Comparison of ENCODE assay signal across 8 cellular contexts in the genomic region with DNA sequence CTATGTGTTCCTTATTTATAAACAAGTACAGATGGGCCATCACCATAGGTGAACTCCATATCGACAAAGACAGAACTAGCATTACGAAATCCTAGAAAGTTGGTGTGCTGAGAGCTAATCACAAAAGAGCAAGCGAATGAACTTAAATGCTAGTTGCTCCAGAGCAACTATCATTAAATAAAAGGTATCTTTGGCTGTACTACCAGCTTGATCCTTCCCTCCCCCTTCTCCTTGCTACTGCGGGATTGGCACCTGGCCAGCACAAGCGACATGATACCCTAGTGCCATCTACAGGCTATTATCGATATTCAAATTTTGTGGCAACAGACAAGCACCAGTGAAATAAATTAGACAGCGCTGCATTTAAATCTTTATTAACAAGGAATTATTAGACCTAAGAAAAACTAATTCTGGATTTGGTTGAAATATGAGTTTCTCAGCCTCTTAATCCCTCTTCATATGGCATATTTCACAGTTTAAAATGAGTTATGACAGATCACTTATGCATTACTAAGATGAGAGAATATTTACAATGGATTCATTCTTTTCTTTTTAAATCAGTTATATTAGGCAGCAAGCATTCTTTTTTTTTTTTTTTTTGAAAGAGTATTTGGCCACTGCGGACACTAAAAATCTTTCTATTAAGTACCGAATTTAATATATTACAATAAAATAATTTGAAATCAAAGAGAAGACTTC. TPM values are rescaled to one million over a fixed set of nuclear protein-coding genes. Genes with fewer than 3 reads are reported as not detected.
DNase-seq lines count a peak whose midpoint lies in the region; ATAC-seq and TF ChIP-seq lines count a peak whose summit lies in the region.

No MANE protein-coding gene starts in this region.

- no peaks in the 10 kb centered on the region for H3K27me3 ChIP-seq in CD8-positive, alpha-beta T cell (ENCODE audit: insufficient read depth, low read length)
- no peaks in the 10 kb centered on the region for H3K27me3 ChIP-seq in OCI-LY1 (ENCODE audit: insufficient read depth, low read length)
- H3K27me3 ChIP-seq in aorta (ENCODE audit: control insufficient read depth in 1 of 2, insufficient read depth in 2 of 2, low read length in 1 of 2): no peaks in the 10 kb centered on the region

- peak in 4 of 7 experiments; percentile 25 to 58 (median 46) for DNase-seq in CD8-positive, alpha-beta T cell
- DNase-seq in HuH-7.5 (ENCODE audit: low spot score): peak; percentile 43
- peak; percentile 4 for DNase-seq in activated T-helper 9 cell treated with anti-CD3 and anti-CD28 coated beads, Interleukin-2, amount 50 U/mL, for 16 hours (ENCODE audit: low read depth)
- DNase-seq in germinal center (ENCODE audit: low spot score): peak; percentile 11
- DNase-seq in osteocyte (ENCODE audit: extremely low spot score, unreplicated experiment): no peak
- peak; percentile 70 to 90 for DNase-seq in aorta

- no peaks in the 10 kb centered on the region for H3K9me2 ChIP-seq in OCI-LY1 (ENCODE audit: low read depth, low read length)

- H3K27me3 Mint-ChIP-seq in CD8-positive, alpha-beta T cell (ENCODE audit: low read depth): peaks cover 10% of the 10 kb centered on the region
- H3K27me3 Mint-ChIP-seq in osteocyte (ENCODE audit: unreplicated experiment): no peaks in the 10 kb centered on the region

- H3K4me3 ChIP-seq in CD8-positive, alpha-beta T cell (ENCODE audit: low read depth, low read length): no peak overlapping the region
- H3K4me3 ChIP-seq in OCI-LY1 (ENCODE audit: low read depth, low read length, poor library complexity, severe bottlenecking): no peak overlapping the region
- H3K4me3 ChIP-seq in aorta (ENCODE audit: low read length in 2 of 2): no peak overlapping the region

- intact Hi-C loops in CD8-positive, alpha-beta T cell (cut with DNase I, micrococcal nuclease): no loop called here
- intact Hi-C loops in aorta (cut with DNase I): loop anchor here in 1 of 2 donors (10.0 kb wide), 1 partner anchor 1569 kb away; no protein-coding TSS in a partner anchor

- H3K36me3 Mint-ChIP-seq in CD8-positive, alpha-beta T cell: no peaks in the 10 kb centered on the region
- peaks cover 14% of the 10 kb centered on the region for H3K36me3 Mint-ChIP-seq in osteocyte (ENCODE audit: unreplicated experiment)

- H4K20me1 ChIP-seq in OCI-LY1 (ENCODE audit: insufficient read depth, low read length): no peaks in the 10 kb centered on the region

- ATAC-seq in CD8-positive, alpha-beta T cell: peak; percentile 48
- peak; percentile 76 for ATAC-seq in GM19467 (IDR thresholded peaks at IDR 0.05; ENCODE audit: unreplicated experiment)
- ATAC-seq in aorta (ENCODE audit: low FRiP score): peak; percentile 81

- H3K4me1 ChIP-seq in CD8-positive, alpha-beta T cell (ENCODE audit: insufficient read depth, low read length): peaks cover 7% of the 10 kb centered on the region
- H3K4me1 ChIP-seq in OCI-LY1 (ENCODE audit: insufficient read depth, low read length, severe bottlenecking): peaks cover 45% of the 10 kb centered on the region
- peaks cover 0 to 3% of the 10 kb centered on the region in 2 donors for H3K4me1 ChIP-seq in aorta (ENCODE audit: control insufficient read depth in 1 of 2, insufficient read depth in 2 of 2, low read length in 2 of 2)

- H3K79me2 ChIP-seq in OCI-LY1 (ENCODE audit: insufficient read depth, low read length): no peaks in the 10 kb centered on the region

- no peaks in the 10 kb centered on the region for H3F3A ChIP-seq in OCI-LY1 (ENCODE audit: insufficient read depth, low read length)

- H3K27ac Mint-ChIP-seq in CD8-positive, alpha-beta T cell: no peak overlapping the region
- peak overlapping the region; percentile 67 for H3K27ac Mint-ChIP-seq in osteocyte (ENCODE audit: unreplicated experiment)

- H3K4me3 Mint-ChIP-seq in CD8-positive, alpha-beta T cell: no peak overlapping the region
- H3K4me3 Mint-ChIP-seq in osteocyte (ENCODE audit: unreplicated experiment): peak overlapping the region; percentile 68

- POLR2A ChIA-PET in CD8-positive, alpha-beta T cell (lab: Charles Lee): no interaction called here

- H3K27ac ChIP-seq in CD8-positive, alpha-beta T cell (ENCODE audit: low read depth, low read length): no peak overlapping the region
- H3K27ac ChIP-seq in OCI-LY1 (ENCODE audit: low read depth, low read length, poor library complexity, severe bottlenecking) (peak overlapping the region; percentile 67), aorta (ENCODE audit: low read depth in 1 of 2, low read length in 2 of 2) (no peak overlapping the region)

- peak; percentile 32 for TF ChIP-seq CTCF in CD8-positive, alpha-beta T cell (IDR thresholded peaks at IDR 0.05)
- TF ChIP-seq CTCF in OCI-LY1 (IDR thresholded peaks at IDR 0.05; ENCODE audit: low read length) (peak; percentile 93), osteocyte (IDR thresholded peaks at IDR 0.05) (peak; percentile 84)

- H3K36me3 ChIP-seq in CD8-positive, alpha-beta T cell (ENCODE audit: insufficient read depth, low read length): no peaks in the 10 kb centered on the region
- H3K36me3 ChIP-seq in OCI-LY1 (ENCODE audit: insufficient read depth, low read length): peaks cover 7% of the 10 kb centered on the region; the same call in 1 of the 2 replicates
- H3K36me3 ChIP-seq in aorta (ENCODE audit: control insufficient read depth in 1 of 2, insufficient read depth in 2 of 2, low read length in 1 of 2): no peaks in the 10 kb centered on the region

- H3K9me3 Mint-ChIP-seq in CD8-positive, alpha-beta T cell: no peaks in the 10 kb centered on the region
- H3K9me3 Mint-ChIP-seq in osteocyte (ENCODE audit: unreplicated experiment): no peaks in the 10 kb centered on the region

- H3K4me1 Mint-ChIP-seq in CD8-positive, alpha-beta T cell (ENCODE audit: low read depth): peaks cover 5% of the 10 kb centered on the region
- peaks cover 54% of the 10 kb centered on the region for H3K4me1 Mint-ChIP-seq in osteocyte (ENCODE audit: unreplicated experiment)

- CTCF ChIA-PET in CD8-positive, alpha-beta T cell (lab: Charles Lee): interaction anchor here (1.1 kb wide), 1 partner anchor 14 kb away, joined by 3 read pairs; no protein-coding TSS in a partner anchor

- 31 to 34% methylated on average over 9 of the region's 9 CpGs for WGBS in aorta, 2 donors

- H3K9ac ChIP-seq in OCI-LY1 (ENCODE audit: low read length): peak overlapping the region; percentile 39; the same call in 1 of the 2 replicates

- no peak overlapping the region; the same call in 1 of the 2 replicates for H2AFZ ChIP-seq in OCI-LY1 (ENCODE audit: low read length)

- H3K9me3 ChIP-seq in CD8-positive, alpha-beta T cell (ENCODE audit: low read length): no peaks in the 10 kb centered on the region
- H3K9me3 ChIP-seq in OCI-LY1 (ENCODE audit: low read length) (peaks cover 16% of the 10 kb centered on the region), aorta (ENCODE audit: control insufficient read depth, low read length) (no peaks in the 10 kb centered on the region)

- peak overlapping the region; percentile 43; the same call in 1 of the 2 replicates for H3K4me2 ChIP-seq in OCI-LY1 (ENCODE audit: low read length)

RNA-seq across cellular contexts. Expression of a gene that starts 5.8 kb away (rescaled TPM):
- under 1 TPM; 0.19 to 0.38 TPM for total RNA-seq in CD8-positive, alpha-beta T cell
- total RNA-seq in osteocyte (33.8 and 34.6 TPM in 2 replicates), aorta (1 to 10 TPM; 6.0 to 6.3 TPM)
- 1 to 10 TPM in 1 of 2 donors, under 1 TPM in 1; 0.38 to 2.4 TPM for polyA plus RNA-seq in aorta

Comparison
In these comparisons a context has a peak if more than half of its experiments do, and no peak if none do; other contexts are left out.
1. CTCF ChIP-seq: peak in every context shown above with its lines; median percentile 93 in OCI-LY1; 84 in osteocyte; 32 in CD8-positive, alpha-beta T cell.
2. RNA of a gene that starts 5.8 kb away (total RNA-seq): 33.8 to 34.6 TPM in osteocyte and 6.0 to 6.3 TPM in aorta; 0.19 to 0.38 TPM in CD8-positive, alpha-beta T cell; every median in the first group is over 4 times any median in the second.
3. Peak in every context shown above with its lines, with median percentiles within 50 percentile points of each other: ATAC-seq.